34 cellular contexts compared by ENCODE assay signal in the genomic region with DNA sequence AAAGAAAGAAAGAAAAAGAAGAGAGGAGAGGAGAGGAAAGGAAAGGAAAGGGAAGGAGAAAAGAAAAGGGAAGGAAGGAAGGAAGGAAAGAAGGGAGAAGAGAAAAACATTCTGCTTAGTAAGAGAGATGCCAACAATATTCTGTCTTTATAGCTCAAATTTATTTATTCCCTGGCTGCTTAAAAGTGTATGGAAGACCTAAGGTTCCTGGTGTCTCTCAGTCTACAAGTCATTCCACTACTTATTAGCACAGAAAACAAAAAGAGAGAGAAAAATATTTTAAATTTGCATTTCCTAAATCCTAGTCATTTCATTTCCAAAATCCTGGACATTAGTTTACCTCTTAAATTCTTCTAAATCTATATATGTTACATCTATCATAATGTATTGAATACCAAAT. TPM values are rescaled to one million over a fixed set of nuclear protein-coding genes. Genes with fewer than 3 reads are reported as not detected.
"Had no signal": no experiment of that assay in that cellular context is flagged by ENCODE, and none has a peak within 500 bp of the region (broad histone marks: within the 10 kb centered on the region; RNA-seq: fewer than 3 reads in every experiment).

No MANE protein-coding gene starts in this region.

- ATAC-seq: activated CD8-positive, alpha-beta T cell treated with anti-CD3 and anti-CD28 coated beads for 36 hours; activated naive CD8-positive, alpha-beta T cell treated with anti-CD3 and anti-CD28 coated beads, Interleukin-2, amount 50 U/mL, for 24 hours; activated T-helper 17 cell treated with anti-CD3 and anti-CD28 coated beads, Interleukin-2, amount 50 U/mL, for 72 hours had no signal

- H3K4me1 ChIP-seq: ascending aorta had no signal

- DNase-seq: activated B cell treated with CpG ODN at 0.5 μM for 24 hours; activated CD4-positive, alpha-beta memory T cell treated with anti-CD3 and anti-CD28 coated beads for 36 hours; activated CD4-positive, alpha-beta T cell treated with anti-CD3 and anti-CD28 coated beads for 4 hours; activated CD4-positive, alpha-beta T cell treated with anti-CD3 and anti-CD28 coated beads, Interleukin-2, amount 10 ng/mL, durations not matched to agents 24 days and 14 days; activated CD4-positive, alpha-beta T cell treated with anti-CD3 and anti-CD28 coated beads, Interleukin-2, amount 50 U/mL, for 1 hour; activated CD4-positive, alpha-beta T cell treated with anti-CD3 and anti-CD28 coated beads, Interleukin-2, amount 50 U/mL, for 4 hours; activated CD4-positive, CD25-positive, alpha-beta regulatory T cell treated with anti-CD3 and anti-CD28 coated beads, Interleukin-2, amount 50 U/mL, for 72 hours; activated CD8-positive, alpha-beta memory T cell treated with anti-CD3 and anti-CD28 coated beads, Interleukin-2, amount 50 U/mL, for 4 hours; activated CD8-positive, alpha-beta T cell treated with anti-CD3 and anti-CD28 coated beads for 36 hours; activated gamma-delta T cell; activated naive CD4-positive, alpha-beta T cell treated with anti-CD3 and anti-CD28 coated beads, Interleukin-2, amount 10 ng/mL, durations not matched to agents 7 days and 5 days; activated naive CD4-positive, alpha-beta T cell treated with Interleukin-2 at 50 U/mL for 16 hours; activated naive CD8-positive, alpha-beta T cell treated with anti-CD3 and anti-CD28 coated beads, Interleukin-2, amount 10 ng/mL, durations not matched to agents 7 days and 5 days; activated naive CD8-positive, alpha-beta T cell treated with anti-CD3 and anti-CD28 coated beads, Interleukin-2, amount 50 U/mL, for 24 hours; activated T-cell treated with anti-CD3 and anti-CD28 coated beads for 4 hours; activated T-cell treated with anti-CD3 and anti-CD28 coated beads, Interleukin-2, amount 50 U/mL, for 1 hour; activated T-cell treated with anti-CD3 and anti-CD28 coated beads, Interleukin-2, amount 50 U/mL, for 48 hours; amygdala; anterior cingulate cortex; caudate nucleus; cerebellar nuclear complex; T-helper 1 cell; T-helper 2 cell; T-helper 9 cell had no signal

- FAIRE-seq: bronchial epithelial cell, TTC549 had no signal

- H3K4me3 ChIP-seq: ascending aorta, cardiac muscle cell had no signal

- H3K27me3 ChIP-seq: ascending aorta, cardiac muscle cell had no signal

- H3K9me3 ChIP-seq: ascending aorta had no signal

- H3K27ac ChIP-seq: ascending aorta, cardiac muscle cell, VCaP had no signal

- H3K36me3 ChIP-seq: ascending aorta, cardiac muscle cell had no signal

RNA-seq across cellular contexts. Expression of a gene that starts 53.6 kb away (rescaled TPM):
- total RNA-seq: activated B cell treated with CpG ODN at 0.5 μM for 24 hours; activated CD4-positive, alpha-beta memory T cell treated with anti-CD3 and anti-CD28 coated beads for 36 hours; activated CD4-positive, alpha-beta T cell treated with anti-CD3 and anti-CD28 coated beads, Interleukin-2, amount 10 ng/mL, durations not matched to agents 24 days and 14 days; activated CD8-positive, alpha-beta memory T cell treated with anti-CD3 and anti-CD28 coated beads for 36 hours; activated CD8-positive, alpha-beta T cell treated with anti-CD3 and anti-CD28 coated beads for 36 hours; activated naive CD8-positive, alpha-beta T cell treated with anti-CD3 and anti-CD28 coated beads, Interleukin-2, amount 10 ng/mL, durations not matched to agents 7 days and 5 days; activated T-helper 1 cell treated with anti-CD3 and anti-CD28 coated beads, Interleukin-12 subunit alpha, Interleukin-12 subunit beta, Interleukin-2, Interleukin-4 antibody, amounts not matched to agents 30 ng/mL and 10 ng/mL and 1 ng/mL, durations not matched to agents 14 hours and 24 hours and 36 hours; activated T-helper 17 cell treated with anti-CD3 and anti-CD28 coated beads, Interleukin-2, amount 50 U/mL, for 72 hours; ascending aorta; bronchial epithelial cell; cardiac muscle cell; chondrocyte had no signal
- polyA plus RNA-seq: adipose tissue, cardiac muscle cell had no signal
